ENCODE assay signal across 8 cellular contexts in the genomic region with DNA sequence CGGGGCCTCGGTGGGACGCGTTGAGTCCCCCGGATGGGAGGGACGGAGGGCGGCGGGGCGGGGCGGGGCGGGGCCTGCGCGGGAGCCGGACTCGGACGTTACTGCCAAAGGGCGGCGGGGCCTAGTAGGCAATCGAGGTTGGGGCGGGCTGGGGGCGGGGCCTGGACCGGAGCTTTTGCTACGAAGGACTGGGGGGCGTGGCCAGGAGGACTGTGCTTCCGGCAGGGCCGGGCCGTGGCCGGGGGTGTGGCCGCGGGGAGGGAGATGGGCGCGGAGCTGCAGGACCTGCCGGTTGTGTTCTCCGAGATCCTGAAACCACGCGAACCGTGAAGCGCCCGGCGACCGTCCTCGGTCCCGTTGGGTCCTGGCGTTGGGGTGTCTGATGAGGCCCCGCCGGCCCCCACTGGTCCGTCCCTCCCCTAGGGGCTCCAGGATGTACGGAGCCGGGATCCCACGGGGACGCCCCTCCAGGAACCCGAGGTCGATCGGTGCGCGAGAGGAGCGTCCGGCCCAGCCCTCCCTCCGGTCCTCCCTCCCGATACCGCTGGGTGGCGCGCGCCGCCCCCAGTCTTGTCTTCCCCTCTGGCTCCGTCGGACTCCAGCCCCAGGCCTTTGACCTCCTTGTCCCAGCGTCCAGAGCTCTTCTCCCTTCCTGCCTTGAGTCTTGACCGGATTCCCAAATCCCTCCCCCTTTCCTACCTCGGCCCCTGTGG. TPM values are rescaled to one million over a fixed set of nuclear protein-coding genes. Genes with fewer than 3 reads are reported as not detected.
DNase-seq lines count a peak whose midpoint lies in the region; ATAC-seq and TF ChIP-seq lines count a peak whose summit lies in the region.

No MANE protein-coding gene starts in this region.

- H3K36me3 Mint-ChIP-seq in HFFc6 (ENCODE audit: low read depth), result no peaks in the 10 kb centered on the region
- no peaks in the 10 kb centered on the region for H3K36me3 Mint-ChIP-seq in activated naive CD4-positive, alpha-beta T cell treated with anti-CD3 and anti-CD28 coated beads, Interleukin-2, amount 50 U/mL, for 24 hours

- TF ChIP-seq CTCF in HFFc6 (IDR thresholded peaks at IDR 0.05), result peak; percentile 85
- no peak for TF ChIP-seq CTCF in omental fat pad (IDR thresholded peaks at IDR 0.05)
- TF ChIP-seq CTCF in tibial artery (IDR thresholded peaks at IDR 0.05), result peak; percentile 67 to 71

- peak; percentile 55 for TF ChIP-seq POLR2A in GM10847 (IDR thresholded peaks at IDR 0.05; ENCODE audit: extremely low read depth, insufficient read length)

- H3K9me3 ChIP-seq in SJCRH30 (replicated peaks) (no peaks in the 10 kb centered on the region), tibial artery (no peaks in the 10 kb centered on the region)

- peaks cover 5% of the 10 kb centered on the region for H3K4me1 Mint-ChIP-seq in HFFc6 (ENCODE audit: low read depth)
- peaks cover 6% of the 10 kb centered on the region for H3K4me1 Mint-ChIP-seq in activated naive CD4-positive, alpha-beta T cell treated with anti-CD3 and anti-CD28 coated beads, Interleukin-2, amount 50 U/mL, for 24 hours

- H3K27me3 Mint-ChIP-seq in HFFc6 (ENCODE audit: insufficient read depth), result peaks cover 4% of the 10 kb centered on the region
- H3K27me3 Mint-ChIP-seq in activated naive CD4-positive, alpha-beta T cell treated with anti-CD3 and anti-CD28 coated beads, Interleukin-2, amount 50 U/mL, for 24 hours, result no peaks in the 10 kb centered on the region

- H3K4me3 ChIP-seq in SJCRH30, result peak overlapping the region; percentile 82
- peak overlapping the region; percentile 59 to 83 for H3K4me3 ChIP-seq in tibial artery

- H3K4me3 Mint-ChIP-seq in HFFc6, result peak overlapping the region; percentile 86
- peak overlapping the region; percentile 90 for H3K4me3 Mint-ChIP-seq in activated naive CD4-positive, alpha-beta T cell treated with anti-CD3 and anti-CD28 coated beads, Interleukin-2, amount 50 U/mL, for 24 hours

- H3K4me1 ChIP-seq in SJCRH30 (no peaks in the 10 kb centered on the region), tibial artery (peaks cover 6 to 29% (median 15%) of the 10 kb centered on the region in 4 donors)

- intact Hi-C loops in tibial artery (cut with DNase I; ENCODE audit: low total_unique reads), result no loop called here

- peak; percentile 90 for ATAC-seq in omental fat pad (ENCODE audit: low FRiP score)

- H3K9me3 Mint-ChIP-seq in HFFc6, result no peaks in the 10 kb centered on the region
- H3K9me3 Mint-ChIP-seq in activated naive CD4-positive, alpha-beta T cell treated with anti-CD3 and anti-CD28 coated beads, Interleukin-2, amount 50 U/mL, for 24 hours, result no peaks in the 10 kb centered on the region

- peaks cover 5% of the 10 kb centered on the region; the same call in 1 of the 2 replicates for H3K27me3 ChIP-seq in SJCRH30
- H3K27me3 ChIP-seq in tibial artery, result peaks cover 0 to 12% of the 10 kb centered on the region in 2 donors

- peak overlapping the region; percentile 69 for H3K27ac Mint-ChIP-seq in HFFc6
- peak overlapping the region; percentile 91 for H3K27ac Mint-ChIP-seq in activated naive CD4-positive, alpha-beta T cell treated with anti-CD3 and anti-CD28 coated beads, Interleukin-2, amount 50 U/mL, for 24 hours

- H3K36me3 ChIP-seq in SJCRH30, result no peaks in the 10 kb centered on the region
- H3K36me3 ChIP-seq in tibial artery, result no peaks in the 10 kb centered on the region

- H3K27ac ChIP-seq in SJCRH30 (peak overlapping the region; percentile 37), tibial artery (peak overlapping the region; percentile 92 to 93)

- DNase-seq in HFFc6 (peak; percentile 91), MV-4-11 (lab: John Stamatoyannopoulos, UW) (peak; percentile 95), SJCRH30 (peak; percentile 98), glomerular visceral epithelial cell (ENCODE audit: extremely low spot score) (peak; percentile 99), omental fat pad (ENCODE audit: low spot score) (peak; percentile 92), tibial artery (peak; percentile 98 to 99)

RNA-seq across cellular contexts. Expression of a gene that starts 0.6 kb away (rescaled TPM):
- 1 to 10 TPM; 2.0 to 3.0 (median 2.6) TPM for total RNA-seq in HFFc6 (2021; fragmentation: NEBNext Ultra II Directional; extraction: Animal tissue kit (Norgen Biotek cat#: 25700))
- total RNA-seq in SJCRH30 (2014; rRNA removed; shearing (Covaris generic)), result 0.76 and 2.4 TPM in 2 replicates
- total RNA-seq in omental fat pad, result 10 to 100 TPM in 2 of 4 donors, 1 to 10 TPM in 2; 5.5 to 15.4 (median 9.7) TPM

RNA-seq across cellular contexts. Expression of a gene that starts 9.2 kb away (rescaled TPM):
- total RNA-seq in HFFc6 (2021; fragmentation: NEBNext Ultra II Directional; extraction: Animal tissue kit (Norgen Biotek cat#: 25700)), result not detected
- not detected in 2 replicates for total RNA-seq in SJCRH30 (2014; rRNA removed; shearing (Covaris generic))
- not detected for total RNA-seq in omental fat pad

RNA-seq across cellular contexts. Expression of a gene that starts 20.1 kb away (rescaled TPM):
- not detected for total RNA-seq in HFFc6 (2021; fragmentation: NEBNext Ultra II Directional; extraction: Animal tissue kit (Norgen Biotek cat#: 25700))
- total RNA-seq in SJCRH30 (2014; rRNA removed; shearing (Covaris generic)), result 0.18 TPM in 1 of 2 replicates, not detected in the other
- total RNA-seq in omental fat pad, result not detected

RNA-seq across cellular contexts. Expression of a gene that starts 23.6 kb away (rescaled TPM):
- total RNA-seq in HFFc6 (2021; fragmentation: NEBNext Ultra II Directional; extraction: Animal tissue kit (Norgen Biotek cat#: 25700)), result 100 to 1,000 TPM; 130 to 150 (median 135) TPM
- total RNA-seq in SJCRH30 (2014; rRNA removed; shearing (Covaris generic)), result 116 and 137 TPM in 2 replicates
- 100 to 1,000 TPM; 143 to 233 (median 165) TPM for total RNA-seq in omental fat pad

RNA-seq across cellular contexts. Expression of a gene that starts 44.0 kb away (rescaled TPM):
- not detected for total RNA-seq in HFFc6 (2021; fragmentation: NEBNext Ultra II Directional; extraction: Animal tissue kit (Norgen Biotek cat#: 25700))
- not detected in 2 replicates for total RNA-seq in SJCRH30 (2014; rRNA removed; shearing (Covaris generic))
- not detected for total RNA-seq in omental fat pad

Comparison
In these comparisons a context has a peak if more than half of its experiments do, and no peak if none do; other contexts are left out.
1. Peak in every context shown above with its lines: DNase-seq, ATAC-seq, H3K4me3 ChIP-seq and H3K27ac ChIP-seq.
2. CTCF ChIP-seq: peak in HFFc6 (single experiment) and tibial artery (2 of 2); none in omental fat pad (0 of 3).